ENCODE assay signal across 8 cellular contexts in the genomic region with DNA sequence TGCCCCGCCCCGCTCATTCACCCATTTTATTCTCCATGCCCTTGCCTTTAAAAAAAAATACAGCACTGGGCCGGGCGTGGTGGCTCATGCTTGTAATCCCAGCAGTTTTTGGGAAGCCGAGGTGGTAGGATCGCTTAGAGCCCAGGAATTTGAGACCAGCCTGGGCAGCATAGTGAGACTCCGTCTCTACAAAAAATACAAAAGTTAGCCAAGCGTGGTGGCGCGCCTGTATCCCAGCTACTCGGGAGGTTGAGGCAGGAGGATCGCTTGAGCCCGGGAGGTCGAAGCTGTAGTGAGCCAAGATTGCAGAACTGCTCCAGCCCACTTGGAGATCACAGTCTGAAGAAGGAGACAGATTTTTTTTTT. TPM values are rescaled to one million over a fixed set of nuclear protein-coding genes. Genes with fewer than 3 reads are reported as not detected.
A peak's percentile ranks its signal among the peaks of the same experiment; 100 is the strongest.
DNase-seq lines count a peak whose midpoint lies in the region; ATAC-seq and TF ChIP-seq lines count a peak whose summit lies in the region.

No MANE protein-coding gene starts in this region.

- no peak overlapping the region for H3K14ac ChIP-seq in neuronal stem cell (ENCODE audit: low read length)

- no peak overlapping the region for H4K91ac ChIP-seq in neuronal stem cell (ENCODE audit: low read depth, low read length, poor library complexity)

- H3K36me3 Mint-ChIP-seq in HFFc6 (ENCODE audit: low read depth): no peaks in the 10 kb centered on the region

- H2BK12ac ChIP-seq in neuronal stem cell (ENCODE audit: low read length): no peak overlapping the region

- no peaks in the 10 kb centered on the region for H3K27me3 Mint-ChIP-seq in HFFc6 (ENCODE audit: insufficient read depth)

- no peaks in the 10 kb centered on the region for H3K4me1 ChIP-seq in effector memory CD4-positive, alpha-beta T cell (ENCODE audit: control insufficient read depth, insufficient read depth, low read length, poor library complexity, severe bottlenecking)
- peaks cover 0 to 2% of the 10 kb centered on the region in 2 donors for H3K4me1 ChIP-seq in neuronal stem cell (ENCODE audit: control insufficient read depth in 2 of 2, insufficient read depth in 1 of 2, low read depth in 1 of 2, low read length in 2 of 2)

- POLR2A ChIA-PET in AG04450 (lab: Yijun Ruan, JAX): no interaction called here

- no peak overlapping the region for H3K23ac ChIP-seq in neuronal stem cell (ENCODE audit: low read depth, low read length, poor library complexity)

- no peak overlapping the region for H2BK5ac ChIP-seq in neuronal stem cell (ENCODE audit: low read length)

- no peaks in the 10 kb centered on the region for H3K79me1 ChIP-seq in neuronal stem cell (ENCODE audit: low read depth, low read length)

- no CpG with 5 or more reads among the region's 14 CpGs for WGBS in neuronal stem cell (ENCODE audit: extremely low coverage in 2 of 2, insufficient read length in 2 of 2, insufficient replicate concordance in 1 of 2), 2 donors

- DNase-seq in AG04450 (ENCODE audit: low read depth, low spot score): no peak
- no peak for DNase-seq in Jurkat, Clone E6-1 (ENCODE audit: low read depth, low spot score)
- no peak for DNase-seq in effector memory CD4-positive, alpha-beta T cell
- DNase-seq in neuronal stem cell (ENCODE audit: low spot score): no peak
- DNase-seq in HFFc6: no peak
- no peak for DNase-seq in DMS114 treated with DMSO at 0.1 percent for 48 hours (lab: John Stamatoyannopoulos, UW; ENCODE audit: unreplicated experiment)
- DNase-seq in NOMO-1 (lab: John Stamatoyannopoulos, UW; ENCODE audit: unreplicated experiment in 2 of 2): no peak

- H3K9ac ChIP-seq in neuronal stem cell (ENCODE audit: low read depth, low read length, poor library complexity): no peak overlapping the region

- H4K8ac ChIP-seq in neuronal stem cell (ENCODE audit: low read depth, low read length): no peak overlapping the region

- no peaks in the 10 kb centered on the region for H3K4me1 Mint-ChIP-seq in HFFc6 (ENCODE audit: low read depth)

- CTCF ChIA-PET in AG04450 (lab: Charles Lee): no interaction called here

- no peak overlapping the region for H2AK5ac ChIP-seq in neuronal stem cell (ENCODE audit: low read depth, low read length)

- no peak overlapping the region for H2BK15ac ChIP-seq in neuronal stem cell (ENCODE audit: low read length)

- TF ChIP-seq CTCF in AG04450 (IDR thresholded peaks at IDR 0.05; ENCODE audit: low read depth, low read length) (no peak), HFFc6 (IDR thresholded peaks at IDR 0.05) (no peak)

- H2AFZ ChIP-seq in neuronal stem cell (ENCODE audit: low read length): peak overlapping the region; percentile 100

- H3K27me3 ChIP-seq in AG04450 (ENCODE audit: control insufficient read depth, insufficient read depth, low read length) (no peaks in the 10 kb centered on the region), neuronal stem cell (ENCODE audit: control insufficient read depth in 3 of 3, insufficient read depth in 3 of 3, low read depth in 1 of 3, low read length in 3 of 3) (peaks cover 0 to 6% (median 0%) of the 10 kb centered on the region in 3 experiments)
- H3K27me3 ChIP-seq in effector memory CD4-positive, alpha-beta T cell (replicated peaks; ENCODE audit: control insufficient read depth, insufficient read depth, low read length, poor library complexity, severe bottlenecking): no peaks in the 10 kb centered on the region

- no peak overlapping the region for H3K4me3 Mint-ChIP-seq in HFFc6

- no peak overlapping the region for H3K27ac Mint-ChIP-seq in HFFc6

- H3K36me3 ChIP-seq in effector memory CD4-positive, alpha-beta T cell (ENCODE audit: control insufficient read depth, insufficient read depth, low read length): no peaks in the 10 kb centered on the region
- H3K36me3 ChIP-seq in neuronal stem cell (replicated peaks in 1 of 2; ENCODE audit: control insufficient read depth in 2 of 2, insufficient read depth in 2 of 2, low read length in 2 of 2): no peaks in the 10 kb centered on the region

- peak overlapping the region; percentile 61 for H3K4me2 ChIP-seq in neuronal stem cell (ENCODE audit: insufficient read depth, low read length, poor library complexity, severe bottlenecking)

- H3K27ac ChIP-seq in AG04450 (ENCODE audit: low read depth, low read length) (no peak overlapping the region), neuronal stem cell (replicated peaks; ENCODE audit: low read length) (no peak overlapping the region)
- H3K27ac ChIP-seq in effector memory CD4-positive, alpha-beta T cell (ENCODE audit: insufficient read depth, low read length, poor library complexity, severe bottlenecking): no peak overlapping the region

- ATAC-seq in GM19452 (IDR thresholded peaks at IDR 0.05; ENCODE audit: unreplicated experiment): no peak

- H3K9me3 Mint-ChIP-seq in HFFc6: peaks cover 16% of the 10 kb centered on the region

- H3K4ac ChIP-seq in neuronal stem cell (ENCODE audit: low read length): no peak overlapping the region

- H3K9me3 ChIP-seq in AG04450 (ENCODE audit: control insufficient read depth, insufficient read depth, low read length) (no peaks in the 10 kb centered on the region; the same call in 1 of the 2 replicates), neuronal stem cell (replicated peaks in 1 of 2; ENCODE audit: control insufficient read depth in 2 of 2, insufficient read depth in 1 of 2, low read depth in 1 of 2, low read length in 2 of 2) (no peaks in the 10 kb centered on the region)
- no peaks in the 10 kb centered on the region for H3K9me3 ChIP-seq in effector memory CD4-positive, alpha-beta T cell (ENCODE audit: control insufficient read depth, low read length)

- H2BK120ac ChIP-seq in neuronal stem cell (ENCODE audit: low read depth, low read length): no peak overlapping the region

- H3K18ac ChIP-seq in neuronal stem cell (ENCODE audit: low read length): peak overlapping the region; percentile 75

- H3K4me3 ChIP-seq in AG04450 (ENCODE audit: low read depth, low read length): peak overlapping the region; percentile 72
- peak overlapping the region; percentile 78 for H3K4me3 ChIP-seq in Jurkat, Clone E6-1 (ENCODE audit: low read length)
- H3K4me3 ChIP-seq in effector memory CD4-positive, alpha-beta T cell (ENCODE audit: insufficient read depth, low read depth, low read length, poor library complexity, severe bottlenecking): peak overlapping the region; percentile 56
- no peak overlapping the region for H3K4me3 ChIP-seq in neuronal stem cell (ENCODE audit: low read length in 2 of 2)

RNA-seq across cellular contexts. Expression of a gene that starts 0.4 kb away (rescaled TPM):
- 0.02 and 0.04 TPM in 2 replicates for polyA plus RNA-seq in AG04450 (2011; rRNA removed)
- polyA minus RNA-seq in AG04450 (2011; rRNA and poly(A)+ RNA removed): not detected in 2 replicates
- 1.8 TPM for polyA plus RNA-seq in Jurkat, Clone E6-1 (2012; ENCODE audit: insufficient read depth, insufficient read length)
- 0.70 TPM for polyA plus RNA-seq in neuronal stem cell (2013, experiment 1 of 2)
- 0.78 TPM for polyA plus RNA-seq in neuronal stem cell (2013, experiment 2 of 2)
- total RNA-seq in HFFc6 (2021; fragmentation: NEBNext Ultra II Directional; extraction: Animal tissue kit (Norgen Biotek cat#: 25700)): not detected

Comparison
In these comparisons a context has a peak if more than half of its experiments do, and no peak if none do; other contexts are left out.
1. H3K4me3 ChIP-seq: peak in AG04450 (single experiment), Jurkat, Clone E6-1 (single experiment) and effector memory CD4-positive, alpha-beta T cell (single experiment); none in neuronal stem cell (0 of 2).